ENCODE assay signal across 1 cellular context in genomic region chr1:202861420-202862121, GRCh38.
A peak's percentile ranks its signal among the peaks of the same experiment; 100 is the strongest.
TF ChIP-seq lines count a peak whose summit lies in the region.

No MANE protein-coding gene starts in this region.

TF ChIP-seq in HepG2, 621 proteins besides CTCF, POLR2A, EP300 and RAD21 (continued from another document and continues in another):
- TF ChIP-seq JUNB (CRISPR knock-in tag; IDR thresholded peaks at IDR 0.05; ENCODE audit: borderline replicate concordance) (no peak), ZHX2 (IDR thresholded peaks at IDR 0.05; ENCODE audit: low read depth) (0 out of 2 replicates have a peak, but pooled peaks have one; percentile 24), ZHX2 (CRISPR knock-in tag; IDR thresholded peaks at IDR 0.05; ENCODE audit: borderline replicate concordance) (no peak), ZNF280B (CRISPR knock-in tag; IDR thresholded peaks at IDR 0.05; ENCODE audit: borderline replicate concordance) (no peak), NFYC (CRISPR knock-in tag; IDR thresholded peaks at IDR 0.05) (peak; percentile 93), ZSCAN20 (CRISPR knock-in tag; IDR thresholded peaks at IDR 0.05; ENCODE audit: borderline replicate concordance) (no peak), RFX5 (IDR thresholded peaks at IDR 0.05; ENCODE audit: low read depth, low read length) (0 out of 2 replicates have a peak, but pooled peaks have one; percentile 22), ZNF652 (CRISPR knock-in tag; IDR thresholded peaks at IDR 0.05; ENCODE audit: borderline replicate concordance, low read depth) (no peak), RXRB (CRISPR knock-in tag; IDR thresholded peaks at IDR 0.05; ENCODE audit: borderline replicate concordance) (peak; percentile 28; the same call in 1 of the 2 replicates), YEATS4 (CRISPR knock-in tag; IDR thresholded peaks at IDR 0.05; ENCODE audit: borderline replicate concordance) (peak; percentile 25; the same call in 1 of the 2 replicates), FOXC1 (CRISPR knock-in tag; IDR thresholded peaks at IDR 0.05; ENCODE audit: borderline replicate concordance) (peak; percentile 58; the same call in 1 of the 2 replicates), ZBTB2 (CRISPR knock-in tag; IDR thresholded peaks at IDR 0.05; ENCODE audit: low read depth) (peak; percentile 31; the same call in 1 of the 2 replicates), AFF4 (CRISPR knock-in tag; IDR thresholded peaks at IDR 0.05) (no peak), BHLHE40 (IDR thresholded peaks at IDR 0.05; ENCODE audit: low read length) (no peak), ZBTB26 (CRISPR knock-in tag; IDR thresholded peaks at IDR 0.05; ENCODE audit: borderline replicate concordance) (0 out of 2 replicates have a peak, but pooled peaks have one; percentile 0), NFYB (CRISPR knock-in tag; IDR thresholded peaks at IDR 0.05) (peak; percentile 97), ZNF20 (CRISPR knock-in tag; IDR thresholded peaks at IDR 0.05) (no peak), ZBTB25 (CRISPR knock-in tag; IDR thresholded peaks at IDR 0.05) (no peak), XBP1 (CRISPR knock-in tag; IDR thresholded peaks at IDR 0.05) (no peak), GATAD2A (CRISPR knock-in tag; IDR thresholded peaks at IDR 0.05) (peak; percentile 37; the same call in 1 of the 2 replicates), ATF7-NPFF (CRISPR knock-in tag; IDR thresholded peaks at IDR 0.05; ENCODE audit: low read depth) (no peak), ZNF263 (CRISPR knock-in tag; IDR thresholded peaks at IDR 0.05) (peak; percentile 32; the same call in 1 of the 2 replicates), MXI1 (IDR thresholded peaks at IDR 0.05; ENCODE audit: borderline replicate concordance, low read depth, low read length) (peak; percentile 43; the same call in 1 of the 3 replicates), CAMTA2 (CRISPR knock-in tag; IDR thresholded peaks at IDR 0.05; ENCODE audit: borderline replicate concordance) (no peak), ZNF280D (CRISPR knock-in tag; IDR thresholded peaks at IDR 0.05) (no peak), CEBPG (CRISPR knock-in tag; IDR thresholded peaks at IDR 0.05) (peak; percentile 74), ZNF687 (CRISPR knock-in tag; IDR thresholded peaks at IDR 0.05) (peak; percentile 62; the same call in 1 of the 2 replicates), RARG (CRISPR knock-in tag; IDR thresholded peaks at IDR 0.05; ENCODE audit: low read depth) (no peak), PLSCR1 (CRISPR knock-in tag; IDR thresholded peaks at IDR 0.05; ENCODE audit: borderline replicate concordance) (no peak)
